ENCODE assay signal across 23 cellular contexts in the genomic region with DNA sequence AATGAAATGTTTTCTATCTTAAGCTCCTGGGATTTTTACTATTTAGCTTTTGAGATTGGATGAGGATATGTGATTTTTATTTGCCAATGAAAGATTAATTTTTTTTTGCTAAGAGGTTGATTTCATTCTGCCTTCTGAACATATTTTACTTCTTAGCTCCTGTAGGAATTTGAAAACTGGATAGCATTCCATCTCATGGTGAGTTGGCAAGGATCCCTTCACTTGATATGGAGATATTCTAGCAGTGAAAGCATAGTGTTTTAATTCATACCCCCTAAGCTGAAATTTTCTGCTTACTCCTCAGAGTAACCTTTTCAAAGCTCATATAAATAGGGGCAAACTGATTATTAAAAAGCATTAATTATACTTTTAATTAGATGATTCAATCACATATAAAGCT.
"Had no signal": no experiment of that assay in that cellular context is flagged by ENCODE, and none has a peak within 500 bp of the region (broad histone marks: within the 10 kb centered on the region; RNA-seq: fewer than 3 reads in every experiment).

No MANE protein-coding gene starts in this region.

- H3K4me1 Mint-ChIP-seq: activated B cell treated with CpG ODN at 0.5 μM for 24 hours; activated CD4-positive, alpha-beta T cell treated with anti-CD3 and anti-CD28 coated beads, Interleukin-2, amount 10 ng/mL, durations not matched to agents 24 days and 14 days; activated CD8-positive, alpha-beta memory T cell treated with anti-CD3 and anti-CD28 coated beads, Interleukin-2, amount 10 ng/mL, durations not matched to agents 7 days and 5 days had no signal

- H3K36me3 Mint-ChIP-seq: activated CD8-positive, alpha-beta memory T cell treated with anti-CD3 and anti-CD28 coated beads, Interleukin-2, amount 10 ng/mL, durations not matched to agents 7 days and 5 days; activated naive CD4-positive, alpha-beta T cell treated with anti-CD3 and anti-CD28 coated beads, Interleukin-2, amount 50 U/mL, for 72 hours had no signal

- H3K27ac Mint-ChIP-seq: activated B cell treated with CpG ODN at 0.5 μM for 24 hours; activated CD4-positive, alpha-beta T cell treated with anti-CD3 and anti-CD28 coated beads, Interleukin-2, amount 10 ng/mL, durations not matched to agents 24 days and 14 days; activated CD8-positive, alpha-beta memory T cell treated with anti-CD3 and anti-CD28 coated beads, Interleukin-2, amount 10 ng/mL, durations not matched to agents 7 days and 5 days; activated T-cell treated with anti-CD3 and anti-CD28 coated beads, Interleukin-2, amount 50 U/mL, for 24 hours; activated T-helper 1 cell treated with anti-CD3 and anti-CD28 coated beads, Interleukin-12 subunit alpha, Interleukin-12 subunit beta, Interleukin-2, Interleukin-4 antibody, amounts not matched to agents 30 ng/mL and 10 ng/mL and 1 ng/mL, durations not matched to agents 14 hours and 24 hours and 36 hours; T-helper 1 cell treated with Interleukin-12 subunit alpha and Interleukin-12 subunit beta and Interleukin-4 antibody, amounts not matched to agents 30 μg/mL and 1 μg/mL, for 36 hours had no signal

- ATAC-seq: activated CD8-positive, alpha-beta memory T cell treated with anti-CD3 and anti-CD28 coated beads, Interleukin-2, amount 10 ng/mL, durations not matched to agents 7 days and 5 days; activated naive CD4-positive, alpha-beta T cell treated with anti-CD3 and anti-CD28 coated beads, Interleukin-2, amount 50 U/mL, for 72 hours; K562; PC-3 had no signal

- H3K4me3 Mint-ChIP-seq: activated B cell treated with CpG ODN at 0.5 μM for 24 hours; activated CD4-positive, alpha-beta T cell treated with anti-CD3 and anti-CD28 coated beads, Interleukin-2, amount 10 ng/mL, durations not matched to agents 24 days and 14 days; activated CD8-positive, alpha-beta memory T cell treated with anti-CD3 and anti-CD28 coated beads, Interleukin-2, amount 10 ng/mL, durations not matched to agents 7 days and 5 days; activated T-cell treated with anti-CD3 and anti-CD28 coated beads, Interleukin-2, amount 50 U/mL, for 24 hours; activated T-helper 1 cell treated with anti-CD3 and anti-CD28 coated beads, Interleukin-12 subunit alpha, Interleukin-12 subunit beta, Interleukin-2, Interleukin-4 antibody, amounts not matched to agents 30 ng/mL and 10 ng/mL and 1 ng/mL, durations not matched to agents 14 hours and 24 hours and 36 hours; T-helper 1 cell treated with Interleukin-12 subunit alpha and Interleukin-12 subunit beta and Interleukin-4 antibody, amounts not matched to agents 30 μg/mL and 1 μg/mL, for 36 hours had no signal

- H3K9me3 Mint-ChIP-seq: activated B cell treated with CpG ODN at 0.5 μM for 24 hours; activated CD4-positive, alpha-beta T cell treated with anti-CD3 and anti-CD28 coated beads, Interleukin-2, amount 10 ng/mL, durations not matched to agents 24 days and 14 days; activated T-cell treated with anti-CD3 and anti-CD28 coated beads, Interleukin-2, amount 50 U/mL, for 24 hours; activated T-helper 1 cell treated with anti-CD3 and anti-CD28 coated beads, Interleukin-12 subunit alpha, Interleukin-12 subunit beta, Interleukin-2, Interleukin-4 antibody, amounts not matched to agents 30 ng/mL and 10 ng/mL and 1 ng/mL, durations not matched to agents 14 hours and 24 hours and 36 hours; T-helper 1 cell treated with Interleukin-12 subunit alpha and Interleukin-12 subunit beta and Interleukin-4 antibody, amounts not matched to agents 30 μg/mL and 1 μg/mL, for 36 hours had no signal

- DNase-seq: activated B cell treated with CpG ODN at 0.5 μM for 24 hours; activated CD4-positive, alpha-beta T cell treated with anti-CD3 and anti-CD28 coated beads for 1 hour; activated CD4-positive, alpha-beta T cell treated with anti-CD3 and anti-CD28 coated beads, Interleukin-2, amount 10 ng/mL, durations not matched to agents 24 days and 14 days; activated CD4-positive, alpha-beta T cell treated with anti-CD3 and anti-CD28 coated beads, Interleukin-2, amount 50 U/mL, for 48 hours; activated CD8-positive, alpha-beta memory T cell treated with anti-CD3 and anti-CD28 coated beads, Interleukin-2, amount 10 ng/mL, durations not matched to agents 7 days and 5 days; activated effector memory CD4-positive, alpha-beta T cell treated with Interleukin-2 at 50 U/mL for 16 hours; activated naive CD4-positive, alpha-beta T cell treated with Interleukin-2 at 50 U/mL for 16 hours; activated T-cell treated with anti-CD3 and anti-CD28 coated beads, Interleukin-2, amount 50 U/mL, for 24 hours; amygdala; central memory CD4-positive, alpha-beta T cell; Karpas-422; MM.1S; NCI-H1105; NCI-H1436; NCI-H1694 treated with DMSO at 0.1 percent for 48 hours; NCI-H2029 treated with DMSO at 0.1 percent for 48 hours; NCI-H524; PC-3; SHP77 had no signal

- H3K27me3 Mint-ChIP-seq: activated B cell treated with CpG ODN at 0.5 μM for 24 hours; activated CD4-positive, alpha-beta T cell treated with anti-CD3 and anti-CD28 coated beads, Interleukin-2, amount 10 ng/mL, durations not matched to agents 24 days and 14 days; activated CD8-positive, alpha-beta memory T cell treated with anti-CD3 and anti-CD28 coated beads, Interleukin-2, amount 10 ng/mL, durations not matched to agents 7 days and 5 days; activated T-cell treated with anti-CD3 and anti-CD28 coated beads, Interleukin-2, amount 50 U/mL, for 24 hours had no signal
